ENCODE assay signal across 8 cellular contexts in the genomic region with DNA sequence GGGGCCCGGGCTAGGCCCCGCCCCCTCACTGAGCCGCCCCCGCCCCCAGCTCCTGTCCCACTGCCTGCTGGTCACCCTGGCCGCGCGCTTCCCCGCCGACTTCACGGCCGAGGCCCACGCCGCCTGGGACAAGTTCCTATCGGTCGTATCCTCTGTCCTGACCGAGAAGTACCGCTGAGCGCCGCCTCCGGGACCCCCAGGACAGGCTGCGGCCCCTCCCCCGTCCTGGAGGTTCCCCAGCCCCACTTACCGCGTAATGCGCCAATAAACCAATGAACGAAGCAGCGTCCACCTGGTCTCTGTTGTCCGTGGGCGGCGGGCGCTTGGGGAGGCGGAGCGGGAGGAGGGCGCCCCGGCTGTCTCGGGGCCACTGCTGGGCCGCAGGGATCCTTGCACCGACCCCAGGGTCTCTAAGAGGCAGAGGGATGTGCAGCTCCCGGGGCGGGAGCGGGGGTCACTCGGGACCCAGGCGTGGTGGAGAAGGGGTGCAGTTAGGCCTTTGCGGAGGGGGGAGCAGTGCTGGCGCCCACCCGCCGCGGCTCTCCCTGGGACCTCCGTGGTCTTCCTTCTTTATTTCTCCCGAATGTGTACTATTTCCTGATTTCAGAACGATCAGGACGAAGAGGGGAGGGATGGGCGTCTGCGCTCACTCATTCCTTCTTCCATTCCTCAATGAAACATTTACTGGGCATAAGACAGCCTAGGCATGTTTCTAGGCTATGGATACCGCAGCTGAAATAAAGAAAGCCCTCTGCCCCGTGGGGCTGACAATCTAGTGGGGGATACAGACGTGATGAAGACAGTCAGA. TPM values are rescaled to one million over a fixed set of nuclear protein-coding genes. Genes with fewer than 3 reads are reported as not detected.
DNase-seq lines count a peak whose midpoint lies in the region; ATAC-seq, FAIRE-seq and TF ChIP-seq lines count a peak whose summit lies in the region.

No MANE protein-coding gene starts in this region.

- no peaks in the 10 kb centered on the region for H3K9me3 ChIP-seq in duodenal mucosa (ENCODE audit: control insufficient read depth in 1 of 2, low read length in 2 of 2)
- no peaks in the 10 kb centered on the region for H3K9me3 ChIP-seq in muscle layer of colon (ENCODE audit: low read length)

- ATAC-seq in GM18519 (IDR thresholded peaks at IDR 0.05; ENCODE audit: low FRiP score, unreplicated experiment) = no peak

- TF ChIP-seq CTCF in GM10266 (IDR thresholded peaks at IDR 0.05; ENCODE audit: control insufficient read depth, insufficient read depth, low read depth, missing control alignments) = no peak

- H3K27me3 ChIP-seq in duodenal mucosa (ENCODE audit: control insufficient read depth in 1 of 2, insufficient read depth in 2 of 2, low read length in 2 of 2) = peaks cover 9 to 11% of the 10 kb centered on the region in 2 donors
- H3K27me3 ChIP-seq in muscle layer of colon (ENCODE audit: control insufficient read depth in 1 of 2, insufficient read depth in 2 of 2, low read length in 2 of 2) = peaks cover 13 to 28% of the 10 kb centered on the region in 2 donors

- H3K9ac ChIP-seq in duodenal mucosa (ENCODE audit: low read depth in 1 of 2, low read length in 2 of 2) = peak overlapping the region in 1 of 2 donors; percentile 23
- H3K9ac ChIP-seq in muscle layer of colon (ENCODE audit: low read length) = no peak overlapping the region

- H3K27ac ChIP-seq in duodenal mucosa (ENCODE audit: low read depth, low read length) = no peak overlapping the region
- H3K27ac ChIP-seq in muscle layer of colon (ENCODE audit: low read depth, low read length) = no peak overlapping the region

- no peak for FAIRE-seq in frontal cortex (lab: Jason Lieb, UNC)

- H3K36me3 ChIP-seq in duodenal mucosa (ENCODE audit: control insufficient read depth in 1 of 2, insufficient read depth in 2 of 2, low read length in 2 of 2) (no peaks in the 10 kb centered on the region), muscle layer of colon (ENCODE audit: insufficient read depth, low read length) (no peaks in the 10 kb centered on the region)

- H3K4me3 ChIP-seq in duodenal mucosa (ENCODE audit: low read depth in 1 of 2, low read length in 2 of 2) (peak overlapping the region; percentile 50 to 57), muscle layer of colon (ENCODE audit: low read depth in 1 of 2, low read length in 2 of 2) (peak overlapping the region; percentile 2 to 45)

- peak; percentile 81 for DNase-seq in GM10266 (ENCODE audit: extremely low spot score)
- peak; percentile 68 for DNase-seq in NCI-H69 (lab: John Stamatoyannopoulos, UW)
- no peak for DNase-seq in NCI-H1436 treated with DMSO at 0.1 percent for 48 hours (lab: John Stamatoyannopoulos, UW)
- DNase-seq in pons (ENCODE audit: low spot score) = no peak
- DNase-seq in frontal cortex (ENCODE audit: low spot score in 2 of 2) = no peak

- H3K4me1 ChIP-seq in duodenal mucosa (ENCODE audit: control insufficient read depth in 1 of 2, insufficient read depth in 2 of 2, low read length in 2 of 2) (peaks cover 0 to 6% of the 10 kb centered on the region in 2 donors), muscle layer of colon (ENCODE audit: insufficient read depth, low read length) (peaks cover 6% of the 10 kb centered on the region)

RNA-seq across cellular contexts. Expression of gene HBZ, which starts 2.0 kb away (rescaled TPM):
- total RNA-seq in frontal cortex = not detected

RNA-seq across cellular contexts. Expression of gene HBM, which starts 11.4 kb away (rescaled TPM):
- 29.3 TPM for total RNA-seq in frontal cortex

RNA-seq across cellular contexts. Expression of gene NPRL3, which starts 16.0 kb away (rescaled TPM):
- total RNA-seq in frontal cortex = 8.2 TPM

RNA-seq across cellular contexts. Expression of gene HBA2, which starts 18.2 kb away (rescaled TPM):
- total RNA-seq in frontal cortex = 823 TPM

RNA-seq across cellular contexts. Expression of gene HBA1, which starts 22.1 kb away (rescaled TPM):
- total RNA-seq in frontal cortex = 371 TPM

Comparison
In these comparisons a context has a peak if more than half of its experiments do, and no peak if none do; other contexts are left out.
1. DNase-seq: peak in GM10266 (single experiment) and NCI-H69 (single experiment); none in NCI-H1436 treated with DMSO at 0.1 percent for 48 hours (single experiment), pons (single experiment) and frontal cortex (0 of 2).